Comparison of ENCODE assay signal across 1 cellular context in the genomic region with DNA sequence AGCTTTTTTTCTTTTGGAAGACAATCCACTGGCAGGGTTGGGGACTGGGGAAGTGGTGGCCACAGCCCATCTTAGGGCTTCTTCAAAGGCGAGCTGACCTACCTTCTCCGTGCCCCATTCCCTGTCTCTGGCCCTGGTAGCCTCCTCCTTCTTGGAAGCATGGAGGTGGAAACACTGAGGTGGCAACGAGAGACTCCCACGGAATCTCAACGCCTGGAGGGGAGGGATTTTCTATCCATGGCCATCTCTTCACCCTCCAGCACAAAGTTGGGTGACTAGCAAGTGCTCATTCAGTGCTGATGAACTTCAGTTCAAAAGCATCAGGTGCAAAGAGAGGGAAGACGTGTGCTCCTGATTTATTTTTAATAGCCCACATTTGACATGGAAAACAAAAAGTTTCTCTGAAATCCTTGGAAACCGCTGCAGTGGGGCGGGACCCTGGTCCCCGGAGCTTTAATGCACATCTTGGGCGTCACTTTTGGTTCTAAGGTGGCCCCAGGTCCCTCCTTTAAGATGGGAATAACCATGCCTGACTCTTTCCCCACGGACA.
TF ChIP-seq lines count a peak whose summit lies in the region.

No MANE protein-coding gene starts in this region.

TF ChIP-seq in HepG2, 621 proteins besides CTCF, POLR2A, EP300 and RAD21 (continued from another document):
- TF ChIP-seq, protein P1, sequence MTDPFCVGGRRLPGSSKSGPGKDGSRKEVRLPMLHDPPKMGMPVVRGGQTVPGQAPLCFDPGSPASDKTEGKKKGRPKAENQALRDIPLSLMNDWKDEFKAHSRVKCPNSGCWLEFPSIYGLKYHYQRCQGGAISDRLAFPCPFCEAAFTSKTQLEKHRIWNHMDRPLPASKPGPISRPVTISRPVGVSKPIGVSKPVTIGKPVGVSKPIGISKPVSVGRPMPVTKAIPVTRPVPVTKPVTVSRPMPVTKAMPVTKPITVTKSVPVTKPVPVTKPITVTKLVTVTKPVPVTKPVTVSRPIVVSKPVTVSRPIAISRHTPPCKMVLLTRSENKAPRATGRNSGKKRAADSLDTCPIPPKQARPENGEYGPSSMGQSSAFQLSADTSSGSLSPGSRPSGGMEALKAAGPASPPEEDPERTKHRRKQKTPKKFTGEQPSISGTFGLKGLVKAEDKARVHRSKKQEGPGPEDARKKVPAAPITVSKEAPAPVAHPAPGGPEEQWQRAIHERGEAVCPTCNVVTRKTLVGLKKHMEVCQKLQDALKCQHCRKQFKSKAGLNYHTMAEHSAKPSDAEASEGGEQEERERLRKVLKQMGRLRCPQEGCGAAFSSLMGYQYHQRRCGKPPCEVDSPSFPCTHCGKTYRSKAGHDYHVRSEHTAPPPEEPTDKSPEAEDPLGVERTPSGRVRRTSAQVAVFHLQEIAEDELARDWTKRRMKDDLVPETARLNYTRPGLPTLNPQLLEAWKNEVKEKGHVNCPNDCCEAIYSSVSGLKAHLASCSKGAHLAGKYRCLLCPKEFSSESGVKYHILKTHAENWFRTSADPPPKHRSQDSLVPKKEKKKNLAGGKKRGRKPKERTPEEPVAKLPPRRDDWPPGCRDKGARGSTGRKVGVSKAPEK (CRISPR knock-in tag; IDR thresholded peaks at IDR 0.05; ENCODE audit: borderline replicate concordance) = 0 out of 2 replicates have a peak, but pooled peaks have one; percentile 43
- TF ChIP-seq ZNF781 (CRISPR knock-in tag; IDR thresholded peaks at IDR 0.05; ENCODE audit: borderline replicate concordance, not compliant biosample characterization) (peak; percentile 21), ZNF737 (CRISPR knock-in tag; IDR thresholded peaks at IDR 0.05; ENCODE audit: borderline replicate concordance) (0 out of 2 replicates have a peak, but pooled peaks have one; percentile 21), ZNF430 (CRISPR knock-in tag; IDR thresholded peaks at IDR 0.05) (peak; percentile 11; the same call in 1 of the 2 replicates), ZMYM3 (CRISPR knock-in tag; IDR thresholded peaks at IDR 0.05) (0 out of 2 replicates have a peak, but pooled peaks have one; percentile 15), GTF2F1 (IDR thresholded peaks at IDR 0.05; ENCODE audit: low read length) (no peak), LCORL (IDR thresholded peaks at IDR 0.05) (no peak), LCORL (CRISPR knock-in tag; IDR thresholded peaks at IDR 0.05) (0 out of 2 replicates have a peak, but pooled peaks have one; percentile 14), NFATC3 (CRISPR knock-in tag; IDR thresholded peaks at IDR 0.05) (peak; percentile 97; the same call in 1 of the 2 replicates)
- TF ChIP-seq, protein P2, sequence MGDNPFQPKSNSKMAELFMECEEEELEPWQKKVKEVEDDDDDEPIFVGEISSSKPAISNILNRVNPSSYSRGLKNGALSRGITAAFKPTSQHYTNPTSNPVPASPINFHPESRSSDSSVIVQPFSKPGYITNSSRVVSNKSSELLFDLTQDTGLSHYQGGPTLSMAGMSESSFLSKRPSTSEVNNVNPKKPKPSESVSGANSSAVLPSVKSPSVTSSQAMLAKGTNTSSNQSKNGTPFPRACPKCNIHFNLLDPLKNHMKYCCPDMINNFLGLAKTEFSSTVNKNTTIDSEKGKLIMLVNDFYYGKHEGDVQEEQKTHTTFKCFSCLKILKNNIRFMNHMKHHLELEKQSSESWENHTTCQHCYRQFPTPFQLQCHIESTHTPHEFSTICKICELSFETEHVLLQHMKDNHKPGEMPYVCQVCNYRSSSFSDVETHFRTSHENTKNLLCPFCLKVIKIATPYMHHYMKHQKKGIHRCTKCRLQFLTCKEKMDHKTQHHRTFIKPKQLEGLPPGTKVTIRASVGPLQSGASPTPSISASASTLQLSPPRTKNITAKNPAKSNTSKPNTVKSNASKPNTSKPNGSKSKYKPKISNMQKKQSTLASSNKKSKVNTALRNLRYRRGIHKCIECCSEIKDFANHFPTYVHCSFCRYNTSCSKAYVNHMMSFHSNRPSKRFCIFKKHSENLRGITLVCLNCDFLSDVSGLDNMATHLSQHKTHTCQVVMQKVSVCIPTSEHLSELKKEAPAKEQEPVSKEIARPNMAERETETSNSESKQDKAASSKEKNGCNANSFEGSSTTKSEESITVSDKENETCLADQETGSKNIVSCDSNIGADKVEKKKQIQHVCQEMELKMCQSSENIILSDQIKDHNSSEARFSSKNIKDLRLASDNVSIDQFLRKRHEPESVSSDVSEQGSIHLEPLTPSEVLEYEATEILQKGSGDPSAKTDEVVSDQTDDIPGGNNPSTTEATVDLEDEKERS (CRISPR knock-in tag; IDR thresholded peaks at IDR 0.05) = peak; percentile 68; the same call in 1 of the 2 replicates
